ENCODE assay signal across 25 cellular contexts in the genomic region with DNA sequence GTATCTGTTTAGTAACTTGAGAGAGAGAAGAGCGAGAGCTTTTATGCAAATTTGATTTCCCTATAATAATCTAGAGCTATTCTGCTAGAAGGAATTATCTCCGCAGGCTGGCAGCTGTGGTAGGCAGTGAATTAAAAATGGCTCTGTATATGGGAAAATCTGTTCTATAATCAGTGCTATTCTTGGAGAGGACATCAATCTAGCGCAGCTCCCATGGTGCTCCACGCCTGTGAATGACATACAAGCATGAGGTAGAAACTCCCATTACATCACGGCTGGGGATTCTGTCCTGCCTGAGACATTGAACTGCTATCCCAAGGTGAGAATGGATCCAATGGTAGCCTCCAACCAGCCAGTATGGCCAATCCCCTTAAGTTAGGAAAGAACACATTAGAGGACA.
"Had no signal": no experiment of that assay in that cellular context is flagged by ENCODE, and none has a peak within 500 bp of the region (broad histone marks: within the 10 kb centered on the region; RNA-seq: fewer than 3 reads in every experiment).

No MANE protein-coding gene starts in this region.

- H3K4me3 ChIP-seq: neural progenitor cell, ovary, right lobe of liver, sigmoid colon, suprapubic skin, testis, tibial artery, transverse colon, upper lobe of right lung, vagina had no signal

- H3K27ac ChIP-seq: neural progenitor cell, ovary, parathyroid adenoma, right lobe of liver, sigmoid colon, suprapubic skin, testis, tibial artery, transverse colon, upper lobe of right lung, vagina had no signal

- H3K27me3 ChIP-seq: ovary, right lobe of liver, sigmoid colon, suprapubic skin, testis, tibial artery, transverse colon, upper lobe of right lung, vagina had no signal

- H3K4me2 ChIP-seq: neural progenitor cell had no signal

- H2AFZ ChIP-seq: neural progenitor cell, parathyroid adenoma had no signal

- H3K4me1 ChIP-seq: neural progenitor cell, parathyroid adenoma, right lobe of liver, sigmoid colon, suprapubic skin, testis, tibial artery, transverse colon, upper lobe of right lung, vagina had no signal

- DNase-seq: naive B cell; naive thymus-derived CD8-positive, alpha-beta T cell; nephron progenitor cell; occipital lobe; ovary; right cardiac atrium; right lobe of liver; sigmoid colon; small intestine; stimulated activated CD4-positive, alpha-beta T cell treated with anti-CD3 and anti-CD28 coated beads, Interleukin-15, amount 100 ng/mL, for 24 hours; stimulated activated CD4-positive, alpha-beta T cell treated with anti-CD3 and anti-CD28 coated beads, Interleukin-2, amount 100 ng/mL, for 24 hours; stimulated activated CD4-positive, alpha-beta T cell treated with anti-CD3 and anti-CD28 coated beads, Interleukin-2, amount 100 ng/mL, for 48 hours; stimulated activated CD4-positive, alpha-beta T cell treated with anti-CD3 and anti-CD28 coated beads, Interleukin-4, amount 100 ng/mL, for 24 hours; stimulated activated naive CD4-positive, alpha-beta T cell; stimulated activated naive CD8-positive, alpha-beta T cell treated with anti-CD3 and anti-CD28 coated beads, Interleukin-15, amount 100 ng/mL, for 72 hours; stimulated activated naive CD8-positive, alpha-beta T cell treated with anti-CD3 and anti-CD28 coated beads, Interleukin-15, Interleukin-2, amounts not matched to agents 100 U/mL and 50 U/mL, for 24 hours; substantia nigra; testis; tibial artery; transverse colon; upper lobe of right lung had no signal

- H3K36me3 ChIP-seq: neural progenitor cell, ovary, right lobe of liver, sigmoid colon, suprapubic skin, tibial artery, transverse colon, upper lobe of right lung, vagina had no signal

- H3K9ac ChIP-seq: neural progenitor cell, parathyroid adenoma had no signal

- H3K79me2 ChIP-seq: parathyroid adenoma had no signal

- H3K9me3 ChIP-seq: ovary, right lobe of liver, sigmoid colon, suprapubic skin, testis, tibial artery, transverse colon, upper lobe of right lung, vagina had no signal
